5 cellular contexts compared by ENCODE assay signal in the genomic region with DNA sequence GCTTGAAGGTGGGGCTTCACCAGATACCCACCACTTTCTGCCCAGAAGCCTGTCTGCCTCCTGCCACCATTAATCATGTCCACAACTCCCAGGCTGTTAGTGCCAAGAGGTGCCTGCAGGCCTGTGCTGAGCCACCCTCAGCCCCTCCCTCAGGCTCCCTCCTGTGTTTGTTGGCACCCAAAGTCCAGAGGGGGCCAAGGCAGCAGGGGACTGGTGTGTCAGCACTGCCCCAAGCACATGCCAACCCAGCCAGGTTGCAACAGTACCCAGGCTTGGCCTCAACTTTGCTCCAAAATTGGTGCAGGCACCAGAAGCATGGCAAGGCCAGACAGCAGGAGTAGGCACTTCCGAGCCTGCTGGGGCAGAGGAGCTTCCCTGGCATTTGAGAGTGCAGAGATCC.
"Had no signal": no experiment of that assay in that cellular context is flagged by ENCODE, and none has a peak within 500 bp of the region (broad histone marks: within the 10 kb centered on the region; RNA-seq: fewer than 3 reads in every experiment).

No MANE protein-coding gene starts in this region.

- H3K4me3 ChIP-seq: GM23338, K562 had no signal

- H2AFZ ChIP-seq: GM23338 had no signal

- DNase-seq: H9, HCEC 1CT, IMR-90 had no signal

- H3K4me2 ChIP-seq: GM23338 had no signal

- ATAC-seq: GM23338, K562 had no signal
